ENCODE assay signal across 31 cellular contexts in genomic region chr1:201617157-201617556, GRCh38.
"Had no signal": no experiment of that assay in that cellular context is flagged by ENCODE, and none has a peak within 500 bp of the region (broad histone marks: within the 10 kb centered on the region; RNA-seq: fewer than 3 reads in every experiment).

No MANE protein-coding gene starts in this region.

- H3K4me1 ChIP-seq: body of pancreas, breast epithelium, colonic mucosa had no signal

- H3K9me3 ChIP-seq: body of pancreas, breast epithelium, colonic mucosa, esophagus squamous epithelium, gastroesophageal sphincter had no signal

- H3K27me3 Mint-ChIP-seq: activated T-cell treated with anti-CD3 and anti-CD28 coated beads, Interleukin-2, amount 50 U/mL, for 24 hours had no signal

- DNase-seq: activated CD4-positive, alpha-beta memory T cell treated with anti-CD3 and anti-CD28 coated beads, Interleukin-2, amount 10 ng/mL, durations not matched to agents 7 days and 5 days; activated CD4-positive, alpha-beta T cell treated with anti-CD3 and anti-CD28 coated beads for 1 hour; activated CD4-positive, alpha-beta T cell treated with anti-CD3 and anti-CD28 coated beads for 4 hours; activated CD4-positive, alpha-beta T cell treated with anti-CD3 and anti-CD28 coated beads, Interleukin-2, amount 10 ng/mL, durations not matched to agents 7 days and 5 days; activated CD4-positive, alpha-beta T cell treated with anti-CD3 and anti-CD28 coated beads, Interleukin-2, amount 50 U/mL, for 4 hours; activated CD8-positive, alpha-beta memory T cell treated with anti-CD3 and anti-CD28 coated beads, Interleukin-2, amount 50 U/mL, for 48 hours; activated gamma-delta T cell; activated naive CD4-positive, alpha-beta T cell; activated naive CD4-positive, alpha-beta T cell treated with anti-CD3 and anti-CD28 coated beads, Interleukin-2, amount 10 ng/mL, durations not matched to agents 7 days and 5 days; activated T-cell treated with anti-CD3 and anti-CD28 coated beads for 4 hours; activated T-cell treated with anti-CD3 and anti-CD28 coated beads, Interleukin-2, amount 50 U/mL, for 24 hours; activated T-cell treated with anti-CD3 and anti-CD28 coated beads, Interleukin-2, amount 50 U/mL, for 72 hours; amygdala; aorta; body of pancreas; central memory CD4-positive, alpha-beta T cell; cerebellar nuclear complex; colonic mucosa; effector CD8-positive, alpha-beta T cell; esophagus squamous epithelium; foreskin melanocyte; head of caudate nucleus; T-helper 2 cell had no signal

- H3K4me3 ChIP-seq: body of pancreas, breast epithelium, cardiac muscle cell, colonic mucosa, esophagus squamous epithelium, gastroesophageal sphincter had no signal

- H3K27ac ChIP-seq: body of pancreas, breast epithelium, cardiac muscle cell, colonic mucosa, epithelial cell of prostate, esophagus squamous epithelium, gastroesophageal sphincter had no signal

- ATAC-seq: activated T-cell treated with anti-CD3 and anti-CD28 coated beads, Interleukin-2, amount 50 U/mL, for 72 hours; body of pancreas; gastroesophageal sphincter; WTC11 had no signal

- H3K27me3 ChIP-seq: body of pancreas, breast epithelium, cardiac muscle cell, colonic mucosa, gastroesophageal sphincter had no signal

- H3K4me3 Mint-ChIP-seq: activated CD4-positive, alpha-beta memory T cell treated with anti-CD3 and anti-CD28 coated beads, Interleukin-2, amount 10 ng/mL, durations not matched to agents 7 days and 5 days; activated CD4-positive, alpha-beta T cell treated with anti-CD3 and anti-CD28 coated beads, Interleukin-2, amount 10 ng/mL, durations not matched to agents 7 days and 5 days; activated naive CD4-positive, alpha-beta T cell treated with anti-CD3 and anti-CD28 coated beads, Interleukin-2, amount 10 ng/mL, durations not matched to agents 7 days and 5 days; activated naive CD8-positive, alpha-beta T cell; activated T-cell treated with anti-CD3 and anti-CD28 coated beads, Interleukin-2, amount 50 U/mL, for 24 hours; activated T-cell treated with anti-CD3 and anti-CD28 coated beads, Interleukin-2, amount 50 U/mL, for 72 hours; WTC11 had no signal

- FAIRE-seq: endometrium, endothelial cell of umbilical vein had no signal

- H3K27ac Mint-ChIP-seq: activated CD4-positive, alpha-beta memory T cell treated with anti-CD3 and anti-CD28 coated beads, Interleukin-2, amount 10 ng/mL, durations not matched to agents 7 days and 5 days; activated CD4-positive, alpha-beta T cell treated with anti-CD3 and anti-CD28 coated beads, Interleukin-2, amount 10 ng/mL, durations not matched to agents 7 days and 5 days; activated naive CD4-positive, alpha-beta T cell treated with anti-CD3 and anti-CD28 coated beads, Interleukin-2, amount 10 ng/mL, durations not matched to agents 7 days and 5 days; activated naive CD8-positive, alpha-beta T cell; activated T-cell treated with anti-CD3 and anti-CD28 coated beads, Interleukin-2, amount 50 U/mL, for 24 hours; activated T-cell treated with anti-CD3 and anti-CD28 coated beads, Interleukin-2, amount 50 U/mL, for 72 hours; WTC11 had no signal

- H3K9me3 Mint-ChIP-seq: activated CD4-positive, alpha-beta memory T cell treated with anti-CD3 and anti-CD28 coated beads, Interleukin-2, amount 10 ng/mL, durations not matched to agents 7 days and 5 days; activated CD4-positive, alpha-beta T cell treated with anti-CD3 and anti-CD28 coated beads, Interleukin-2, amount 10 ng/mL, durations not matched to agents 7 days and 5 days; activated naive CD4-positive, alpha-beta T cell treated with anti-CD3 and anti-CD28 coated beads, Interleukin-2, amount 10 ng/mL, durations not matched to agents 7 days and 5 days; activated T-cell treated with anti-CD3 and anti-CD28 coated beads, Interleukin-2, amount 50 U/mL, for 24 hours; activated T-cell treated with anti-CD3 and anti-CD28 coated beads, Interleukin-2, amount 50 U/mL, for 72 hours; WTC11 had no signal

- H3K4me1 Mint-ChIP-seq: activated CD4-positive, alpha-beta memory T cell treated with anti-CD3 and anti-CD28 coated beads, Interleukin-2, amount 10 ng/mL, durations not matched to agents 7 days and 5 days; activated CD4-positive, alpha-beta T cell treated with anti-CD3 and anti-CD28 coated beads, Interleukin-2, amount 10 ng/mL, durations not matched to agents 7 days and 5 days; activated naive CD4-positive, alpha-beta T cell treated with anti-CD3 and anti-CD28 coated beads, Interleukin-2, amount 10 ng/mL, durations not matched to agents 7 days and 5 days had no signal

- H3K36me3 ChIP-seq: breast epithelium, cardiac muscle cell, colonic mucosa, esophagus squamous epithelium, gastroesophageal sphincter had no signal

- H3K36me3 Mint-ChIP-seq: activated naive CD4-positive, alpha-beta T cell treated with anti-CD3 and anti-CD28 coated beads, Interleukin-2, amount 10 ng/mL, durations not matched to agents 7 days and 5 days; activated naive CD8-positive, alpha-beta T cell; WTC11 had no signal
